ENCODE assay signal across 8 cellular contexts in the genomic region with DNA sequence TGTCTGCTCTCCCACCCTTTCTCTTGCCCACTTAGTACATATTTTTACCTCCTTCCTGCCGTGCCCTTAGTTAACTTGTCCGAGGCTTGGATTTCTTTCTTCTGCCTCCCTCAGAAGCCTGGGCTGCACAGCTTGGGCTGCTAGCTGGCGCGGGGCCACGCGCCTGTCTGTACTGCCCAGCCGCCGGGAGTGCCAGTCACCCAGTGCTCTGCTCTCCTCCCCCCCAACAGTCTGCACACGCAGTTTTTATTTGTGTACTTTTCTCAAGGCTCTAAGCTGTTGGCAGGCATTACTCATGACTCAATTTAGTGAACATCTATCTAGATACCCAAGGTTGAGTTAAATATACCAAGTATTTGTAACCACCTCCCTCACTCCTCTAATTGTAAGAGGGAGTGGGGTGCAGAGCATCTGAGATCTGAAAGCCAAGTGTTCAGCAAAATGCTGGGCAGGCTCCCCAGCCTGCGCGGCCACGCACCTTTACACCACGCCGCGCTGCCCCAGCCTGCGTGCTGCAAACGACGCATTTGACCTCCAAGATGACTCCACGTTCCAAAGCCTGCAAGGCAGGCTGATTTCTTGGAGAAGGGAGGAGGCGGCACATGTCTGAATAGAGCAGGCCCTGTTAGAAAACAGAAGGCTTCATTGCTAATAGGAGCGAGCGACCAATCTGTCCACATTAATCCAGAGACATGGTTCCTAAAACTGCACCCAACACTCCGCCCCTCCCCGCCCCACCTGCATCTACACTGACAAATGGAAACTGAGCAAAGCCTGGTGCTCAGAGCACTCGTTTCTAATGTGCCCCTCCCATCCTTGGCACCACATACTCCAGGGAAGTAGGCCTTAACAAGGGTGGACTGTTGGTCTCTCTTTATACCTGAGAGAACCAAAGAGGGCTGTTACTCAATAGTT. TPM values are rescaled to one million over a fixed set of nuclear protein-coding genes. Genes with fewer than 3 reads are reported as not detected.
A peak's percentile ranks its signal among the peaks of the same experiment; 100 is the strongest.
DNase-seq lines count a peak whose midpoint lies in the region; ATAC-seq, FAIRE-seq and TF ChIP-seq lines count a peak whose summit lies in the region.
"Had no signal": no experiment of that assay in that cellular context is flagged by ENCODE, and none has a peak within 500 bp of the region (broad histone marks: within the 10 kb centered on the region; RNA-seq: fewer than 3 reads in every experiment).

No MANE protein-coding gene starts in this region.

- H3K27ac ChIP-seq in astrocyte (ENCODE audit: low read depth, low read length) (no peak overlapping the region), substantia nigra (ENCODE audit: low read depth, low read length, poor library complexity, severe bottlenecking) (peak overlapping the region; percentile 95)

- H3K4me1 ChIP-seq in astrocyte (ENCODE audit: insufficient read depth, low read length), result peaks cover 37% of the 10 kb centered on the region

- FAIRE-seq in astrocyte (lab: Jason Lieb, UNC), result no peak

- no peak overlapping the region for H3K27ac Mint-ChIP-seq in astrocyte (ENCODE audit: unreplicated experiment)

- peaks cover 3% of the 10 kb centered on the region for H3K36me3 ChIP-seq in astrocyte (ENCODE audit: insufficient read depth, low read length)

- no peak overlapping the region for H3K4me3 ChIP-seq in astrocyte (ENCODE audit: insufficient read depth, low read depth, low read length)

- H3K4me3 Mint-ChIP-seq in astrocyte (ENCODE audit: unreplicated experiment), result no peak overlapping the region

- H3K36me3 Mint-ChIP-seq in astrocyte (ENCODE audit: low read depth, unreplicated experiment), result peaks cover 5% of the 10 kb centered on the region
- H3K36me3 Mint-ChIP-seq: activated naive CD4-positive, alpha-beta T cell treated with anti-CD3 and anti-CD28 coated beads, Interleukin-2, amount 50 U/mL, for 72 hours had no signal

- H3K4me2 ChIP-seq in astrocyte (ENCODE audit: low read length), result peak overlapping the region; percentile 48

- no peak overlapping the region for H2AFZ ChIP-seq in astrocyte (ENCODE audit: low read depth, low read length)

- no peaks in the 10 kb centered on the region for H3K79me2 ChIP-seq in astrocyte (ENCODE audit: insufficient read depth, low read length)

- peaks cover 6% of the 10 kb centered on the region for H3K4me1 Mint-ChIP-seq in astrocyte (ENCODE audit: low read depth, unreplicated experiment)

- no peak overlapping the region for H3K9ac ChIP-seq in astrocyte (ENCODE audit: low read length)

- in situ Hi-C loops in GM13976 (cut with MboI; ENCODE audit: low sequenced_read_pairs, unreplicated experiment), result loop anchor here (5.0 to 10.0 kb wide), 2 partner anchors 134 to 282 kb away; no protein-coding TSS in a partner anchor

- ATAC-seq in GM21619 (IDR thresholded peaks at IDR 0.05; ENCODE audit: unreplicated experiment), result no peak
- ATAC-seq: activated naive CD4-positive, alpha-beta T cell treated with anti-CD3 and anti-CD28 coated beads, Interleukin-2, amount 50 U/mL, for 72 hours had no signal

- DNase-seq in NCI-H1092 (lab: John Stamatoyannopoulos, UW), result peak; percentile 79
- DNase-seq in astrocyte (ENCODE audit: low read depth), result peak; percentile 81
- peak; percentile 80 for DNase-seq in inferior parietal cortex (ENCODE audit: extremely low spot score)
- peak in 47 of 49 donors; percentile 31 to 91 (median 76) for DNase-seq in substantia nigra (lab: John Stamatoyannopoulos, UW)
- no peak for DNase-seq in iPS-NIHi7 (ENCODE audit: extremely low spot score)
- DNase-seq in GM13976 (ENCODE audit: low spot score), result no peak

- no peaks in the 10 kb centered on the region for H3K27me3 ChIP-seq in astrocyte (ENCODE audit: insufficient read depth, low read length)

- TF ChIP-seq CTCF in astrocyte (IDR thresholded peaks at IDR 0.05; ENCODE audit: insufficient read depth, low read depth, low read length), result no peak
- no peak for TF ChIP-seq CTCF in GM13976 (IDR thresholded peaks at IDR 0.05; ENCODE audit: borderline replicate concordance, control extremely low read depth, extremely low read depth, insufficient read depth, missing control alignments)

- peaks cover 3% of the 10 kb centered on the region for H3K9me3 Mint-ChIP-seq in astrocyte (ENCODE audit: unreplicated experiment)
- H3K9me3 Mint-ChIP-seq: activated naive CD4-positive, alpha-beta T cell treated with anti-CD3 and anti-CD28 coated beads, Interleukin-2, amount 50 U/mL, for 72 hours had no signal

- H4K20me1 ChIP-seq in astrocyte (ENCODE audit: insufficient read depth, low read length), result peaks cover 6% of the 10 kb centered on the region

- no peaks in the 10 kb centered on the region for H3K9me3 ChIP-seq in astrocyte (ENCODE audit: insufficient read depth, low read depth, low read length)

- peaks cover 6% of the 10 kb centered on the region for H3K27me3 Mint-ChIP-seq in astrocyte (ENCODE audit: low read depth, unreplicated experiment)

RNA-seq across cellular contexts. Expression of gene CACNA2D4, which starts 18.2 kb away (rescaled TPM):
- 0.09 and 0.26 TPM in 2 replicates for total RNA-seq in astrocyte

Comparison
In these comparisons a context has a peak if more than half of its experiments do, and no peak if none do; other contexts are left out.
1. DNase-seq: peak in NCI-H1092 (single experiment), astrocyte (single experiment), inferior parietal cortex (single experiment) and substantia nigra (47 of 49); none in iPS-NIHi7 (single experiment) and GM13976 (single experiment).